In genomic region chr7:50667338-50667737, GRCh38 we compare ENCODE assay signal across 16 cellular contexts.
DNase-seq lines count a peak whose midpoint lies in the region; ATAC-seq, FAIRE-seq and TF ChIP-seq lines count a peak whose summit lies in the region.
"Had no signal": no experiment of that assay in that cellular context is flagged by ENCODE, and none has a peak within 500 bp of the region (broad histone marks: within the 10 kb centered on the region; RNA-seq: fewer than 3 reads in every experiment).

No MANE protein-coding gene starts in this region.

- FAIRE-seq in kidney (lab: Jason Lieb, UNC), result no peak
- FAIRE-seq: colon, keratinocyte had no signal

- H3K27ac ChIP-seq in kidney (ENCODE audit: low read depth in 2 of 2, low read length in 2 of 2), result peak overlapping the region; percentile 53 to 56
- peak overlapping the region; percentile 68 to 84 (median 72) for H3K27ac ChIP-seq in sigmoid colon

- H3K36me3 Mint-ChIP-seq in chondrocyte (ENCODE audit: low read depth), result peaks cover 20% of the 10 kb centered on the region
- no peaks in the 10 kb centered on the region for H3K36me3 Mint-ChIP-seq in activated CD8-positive, alpha-beta T cell treated with anti-CD3 and anti-CD28 coated beads for 36 hours (ENCODE audit: low read depth)

- no peaks in the 10 kb centered on the region for H3K27me3 Mint-ChIP-seq in chondrocyte (ENCODE audit: low read depth)
- H3K27me3 Mint-ChIP-seq in activated CD8-positive, alpha-beta T cell treated with anti-CD3 and anti-CD28 coated beads for 36 hours, result no peaks in the 10 kb centered on the region

- H3K9me3 ChIP-seq in kidney (ENCODE audit: control insufficient read depth in 1 of 2, low read length in 2 of 2), result no peaks in the 10 kb centered on the region
- H3K9me3 ChIP-seq in sigmoid colon, result no peaks in the 10 kb centered on the region

- H3K4me1 ChIP-seq in kidney (ENCODE audit: control insufficient read depth in 1 of 2, insufficient read depth in 1 of 2, low read depth in 1 of 2, low read length in 2 of 2) (peaks cover 38 to 41% of the 10 kb centered on the region in 2 donors), sigmoid colon (peaks cover 0 to 70% (median 63%) of the 10 kb centered on the region in 4 donors)

- peak overlapping the region; percentile 93 for H3K27ac Mint-ChIP-seq in chondrocyte (ENCODE audit: unreplicated experiment)
- no peak overlapping the region for H3K27ac Mint-ChIP-seq in activated CD8-positive, alpha-beta T cell treated with anti-CD3 and anti-CD28 coated beads for 36 hours

- H3K4me3 ChIP-seq in kidney (ENCODE audit: low read length in 2 of 2) (no peak overlapping the region), sigmoid colon (no peak overlapping the region)

- no peaks in the 10 kb centered on the region for H3K27me3 ChIP-seq in sigmoid colon

- WGBS in sigmoid colon, 2 donors, result 56 to 65% methylated on average over 4 of the region's 4 CpGs

- no peak for TF ChIP-seq EP300 in sigmoid colon (IDR thresholded peaks at IDR 0.05)

- H3K9ac ChIP-seq in kidney (ENCODE audit: low read length in 2 of 2), result no peak overlapping the region

- H3K36me3 ChIP-seq in kidney (ENCODE audit: control insufficient read depth in 1 of 2, insufficient read depth in 2 of 2, low read length in 2 of 2) (peaks cover 8 to 10% of the 10 kb centered on the region in 2 donors), sigmoid colon (peaks cover 0 to 14% (median 3%) of the 10 kb centered on the region in 4 donors)

- H3K4me1 Mint-ChIP-seq in chondrocyte (ENCODE audit: low read depth), result peaks cover 67% of the 10 kb centered on the region
- H3K4me1 Mint-ChIP-seq in activated CD8-positive, alpha-beta T cell treated with anti-CD3 and anti-CD28 coated beads for 36 hours (ENCODE audit: low read depth), result peaks cover 26% of the 10 kb centered on the region

- intact Hi-C loops in kidney (cut with DNase I), result no loop called here
- intact Hi-C loops in sigmoid colon (cut with DNase I), result no loop called here
- intact Hi-C loops in activated CD8-positive, alpha-beta T cell treated with anti-CD3 and anti-CD28 coated beads for 36 hours (cut with micrococcal nuclease), result no loop called here

- in situ Hi-C loops in G401 (cut with HindIII; ENCODE audit: low sequenced_read_pairs), result no loop called here

- no peak for ATAC-seq in activated CD8-positive, alpha-beta T cell treated with anti-CD3 and anti-CD28 coated beads for 36 hours
- ATAC-seq in omental fat pad (ENCODE audit: low FRiP score), result no peak
- ATAC-seq in GM18517 (IDR thresholded peaks at IDR 0.05; ENCODE audit: unreplicated experiment), result no peak
- ATAC-seq: Panc1 had no signal

- no peak overlapping the region for H3K4me3 Mint-ChIP-seq in chondrocyte (ENCODE audit: unreplicated experiment)
- no peak overlapping the region for H3K4me3 Mint-ChIP-seq in activated CD8-positive, alpha-beta T cell treated with anti-CD3 and anti-CD28 coated beads for 36 hours

- TF ChIP-seq POLR2A in sigmoid colon (IDR thresholded peaks at IDR 0.05), result no peak

- DNase-seq in G401 (ENCODE audit: low spot score), result peak; percentile 50
- no peak for DNase-seq in chondrocyte (ENCODE audit: low spot score)
- DNase-seq in kidney, result no peak
- DNase-seq in sigmoid colon, result peak; percentile 65
- no peak for DNase-seq in activated CD8-positive, alpha-beta T cell treated with anti-CD3 and anti-CD28 coated beads for 36 hours
- no peak for DNase-seq in omental fat pad (ENCODE audit: low spot score)
- DNase-seq in activated T-cell treated with anti-CD3 and anti-CD28 coated beads for 4 hours, result no peak
- DNase-seq: activated CD4-positive, alpha-beta T cell treated with anti-CD3 and anti-CD28 coated beads, Interleukin-2, amount 50 U/mL, for 4 hours; activated gamma-delta T cell; NCI-H1436 treated with DMSO at 0.1 percent for 48 hours; NCI-H510A treated with DMSO at 0.1 percent for 48 hours; T-helper 2 cell had no signal

- no peaks in the 10 kb centered on the region for H3K9me3 Mint-ChIP-seq in chondrocyte (ENCODE audit: low read depth)
- H3K9me3 Mint-ChIP-seq in activated CD8-positive, alpha-beta T cell treated with anti-CD3 and anti-CD28 coated beads for 36 hours, result no peaks in the 10 kb centered on the region

- POLR2A ChIA-PET in activated CD8-positive, alpha-beta T cell treated with anti-CD3 and anti-CD28 coated beads for 36 hours (lab: Charles Lee), result no interaction called here

- CTCF ChIA-PET in activated CD8-positive, alpha-beta T cell treated with anti-CD3 and anti-CD28 coated beads for 36 hours (lab: Charles Lee), result no interaction called here

- no peak for TF ChIP-seq CTCF in chondrocyte (IDR thresholded peaks at IDR 0.05)
- no peak for TF ChIP-seq CTCF in kidney (IDR thresholded peaks at IDR 0.05; ENCODE audit: borderline replicate concordance, extremely low read depth, insufficient read depth)
- no peak for TF ChIP-seq CTCF in sigmoid colon (IDR thresholded peaks at IDR 0.05)
- no peak for TF ChIP-seq CTCF in activated CD8-positive, alpha-beta T cell treated with anti-CD3 and anti-CD28 coated beads for 36 hours (IDR thresholded peaks at IDR 0.05)
- TF ChIP-seq CTCF in omental fat pad (IDR thresholded peaks at IDR 0.05), result no peak

Comparison
In these comparisons a context has a peak if more than half of its experiments do, and no peak if none do; other contexts are left out.
1. DNase-seq: peak in G401 (single experiment) and sigmoid colon (single experiment); none in chondrocyte (single experiment), kidney (single experiment), activated CD8-positive, alpha-beta T cell treated with anti-CD3 and anti-CD28 coated beads for 36 hours (single experiment), omental fat pad (single experiment) and activated T-cell treated with anti-CD3 and anti-CD28 coated beads for 4 hours (single experiment).